24 cellular contexts compared by ENCODE assay signal in genomic region chr3:158452324-158452723, GRCh38.
"Had no signal": no experiment of that assay in that cellular context is flagged by ENCODE, and none has a peak within 500 bp of the region (broad histone marks: within the 10 kb centered on the region; RNA-seq: fewer than 3 reads in every experiment).

No MANE protein-coding gene starts in this region.

- ATAC-seq: activated CD8-positive, alpha-beta T cell treated with anti-CD3 and anti-CD28 coated beads, Interleukin-2, amount 10 ng/mL, durations not matched to agents 7 days and 5 days; activated naive CD4-positive, alpha-beta T cell treated with anti-CD3 and anti-CD28 coated beads, Interleukin-2, amount 50 U/mL, for 72 hours; heart left ventricle; left cardiac atrium had no signal

- H3K4me1 ChIP-seq: heart left ventricle, sigmoid colon, vagina had no signal

- H3K27ac ChIP-seq: coronary artery, heart left ventricle, sigmoid colon, vagina had no signal

- H3K27me3 ChIP-seq: heart left ventricle, sigmoid colon, vagina had no signal

- FAIRE-seq: endometrium had no signal

- DNase-seq: activated CD4-positive, alpha-beta T cell treated with anti-CD3 and anti-CD28 coated beads for 1 hour; activated CD4-positive, alpha-beta T cell treated with anti-CD3 and anti-CD28 coated beads, Interleukin-2, amount 50 U/mL, for 1 hour; activated CD8-positive, alpha-beta T cell treated with anti-CD3 and anti-CD28 coated beads, Interleukin-2, amount 10 ng/mL, durations not matched to agents 7 days and 5 days; activated T-cell treated with anti-CD3 and anti-CD28 coated beads, Interleukin-2, amount 50 U/mL, for 1 hour; amniotic stem cell; cerebellar nuclear complex; effector CD4-positive, alpha-beta T cell; erythroblast; heart left ventricle; islet precursor cell; left cardiac atrium; naive B cell; posterior cingulate gyrus; retina; sigmoid colon; stimulated activated CD4-positive, alpha-beta T cell treated with anti-CD3 and anti-CD28 coated beads, Interleukin-2, amount 100 ng/mL, for 48 hours; stimulated activated CD8-positive, alpha-beta memory T cell treated with anti-CD3 and anti-CD28 coated beads, Interleukin-4, amount 100 ng/mL, for 48 hours; stimulated activated naive B cell treated with anti-CD40 and anti-IgM and Interleukin-4, amounts not matched to agents 10 μg/mL and 1 μg/mL and 100 μg/mL, for 72 hours; T-helper 9 cell; trophoblast cell had no signal

- H3K9me3 ChIP-seq: heart left ventricle, sigmoid colon, vagina had no signal

- H3K36me3 ChIP-seq: heart left ventricle, sigmoid colon, vagina had no signal

- H3K4me3 ChIP-seq: coronary artery, heart left ventricle, sigmoid colon, vagina had no signal
